10 cellular contexts compared by ENCODE assay signal in the genomic region with DNA sequence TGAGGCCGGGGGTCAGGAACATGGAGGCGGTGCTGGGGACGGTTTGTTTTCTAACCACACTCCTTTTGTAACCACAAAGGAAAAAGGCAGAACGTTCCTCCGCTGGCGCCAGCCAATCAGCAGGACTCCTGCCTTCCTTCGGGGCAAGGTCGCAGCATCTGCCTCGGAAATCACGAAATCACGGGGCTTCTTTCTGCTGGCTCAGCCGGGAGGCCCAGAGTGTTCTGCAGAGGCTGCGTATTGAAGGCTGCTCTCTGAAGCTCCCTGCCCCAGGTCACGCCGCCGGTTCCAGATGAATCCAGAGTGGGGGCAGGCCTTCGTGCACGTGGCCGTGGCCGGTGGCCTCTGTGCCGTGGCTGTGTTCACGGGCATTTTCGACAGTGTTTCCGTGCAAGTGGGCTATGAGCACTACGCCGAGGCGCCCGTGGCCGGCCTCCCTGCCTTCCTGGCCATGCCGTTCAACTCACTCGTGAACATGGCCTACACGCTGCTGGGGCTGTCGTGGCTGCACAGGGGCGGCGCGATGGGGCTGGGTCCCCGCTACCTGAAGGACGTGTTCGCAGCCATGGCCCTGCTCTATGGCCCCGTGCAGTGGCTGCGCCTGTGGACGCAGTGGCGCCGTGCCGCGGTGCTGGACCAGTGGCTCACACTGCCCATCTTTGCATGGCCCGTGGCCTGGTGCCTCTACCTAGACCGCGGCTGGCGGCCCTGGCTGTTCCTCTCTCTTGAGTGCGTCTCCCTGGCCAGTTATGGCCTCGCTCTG. TPM values are rescaled to one million over a fixed set of nuclear protein-coding genes. Genes with fewer than 3 reads are reported as not detected.
DNase-seq lines count a peak whose midpoint lies in the region; ATAC-seq and TF ChIP-seq lines count a peak whose summit lies in the region.
"Had no signal": no experiment of that assay in that cellular context is flagged by ENCODE, and none has a peak within 500 bp of the region (broad histone marks: within the 10 kb centered on the region; RNA-seq: fewer than 3 reads in every experiment).

No MANE protein-coding gene starts in this region.

- no peaks in the 10 kb centered on the region for H3K27me3 ChIP-seq in Loucy (ENCODE audit: insufficient read depth, low read length, poor library complexity, severe bottlenecking)
- no peaks in the 10 kb centered on the region for H3K27me3 ChIP-seq in left ventricle myocardium inferior (ENCODE audit: low read depth)
- H3K27me3 ChIP-seq: pancreas had no signal

- no peaks in the 10 kb centered on the region for H3K9me3 Mint-ChIP-seq in activated CD8-positive, alpha-beta T cell treated with anti-CD3 and anti-CD28 coated beads for 36 hours
- no peaks in the 10 kb centered on the region for H3K9me3 Mint-ChIP-seq in stimulated activated effector memory CD8-positive, alpha-beta T cell treated with anti-CD3 and anti-CD28 coated beads, Interleukin-12 subunit alpha, Interleukin-12 subunit beta, amount 100 ng/mL, for 72 hours

- H3K36me3 ChIP-seq in Loucy (ENCODE audit: insufficient read depth, low read length) (no peaks in the 10 kb centered on the region), left ventricle myocardium inferior (no peaks in the 10 kb centered on the region)
- H3K36me3 ChIP-seq: pancreas had no signal

- no peaks in the 10 kb centered on the region for H4K20me1 ChIP-seq in Loucy (ENCODE audit: insufficient read depth, low read length, poor library complexity, severe bottlenecking)

- peak; percentile 40 for ATAC-seq in activated CD8-positive, alpha-beta T cell treated with anti-CD3 and anti-CD28 coated beads for 36 hours
- ATAC-seq in stimulated activated effector memory CD8-positive, alpha-beta T cell treated with anti-CD3 and anti-CD28 coated beads, Interleukin-12 subunit alpha, Interleukin-12 subunit beta, amount 100 ng/mL, for 72 hours: peak; percentile 63

- no peak for TF ChIP-seq CTCF in Loucy (conservative IDR thresholded peaks at IDR 0.05; ENCODE audit: low read length)
- TF ChIP-seq CTCF in activated CD8-positive, alpha-beta T cell treated with anti-CD3 and anti-CD28 coated beads for 36 hours (IDR thresholded peaks at IDR 0.05): no peak
- no peak for TF ChIP-seq CTCF in left ventricle myocardium inferior (IDR thresholded peaks at IDR 0.05; ENCODE audit: borderline replicate concordance)

- H3K4me1 Mint-ChIP-seq in activated CD8-positive, alpha-beta T cell treated with anti-CD3 and anti-CD28 coated beads for 36 hours (ENCODE audit: low read depth): peaks cover 45% of the 10 kb centered on the region
- peaks cover 41% of the 10 kb centered on the region for H3K4me1 Mint-ChIP-seq in stimulated activated effector memory CD8-positive, alpha-beta T cell treated with anti-CD3 and anti-CD28 coated beads, Interleukin-12 subunit alpha, Interleukin-12 subunit beta, amount 100 ng/mL, for 72 hours

- H3K36me3 Mint-ChIP-seq in activated CD8-positive, alpha-beta T cell treated with anti-CD3 and anti-CD28 coated beads for 36 hours (ENCODE audit: low read depth): peaks cover 11% of the 10 kb centered on the region
- H3K36me3 Mint-ChIP-seq in stimulated activated effector memory CD8-positive, alpha-beta T cell treated with anti-CD3 and anti-CD28 coated beads, Interleukin-12 subunit alpha, Interleukin-12 subunit beta, amount 100 ng/mL, for 72 hours: no peaks in the 10 kb centered on the region

- intact Hi-C loops in activated CD8-positive, alpha-beta T cell treated with anti-CD3 and anti-CD28 coated beads for 36 hours (cut with micrococcal nuclease): no loop called here
- intact Hi-C loops in left ventricle myocardium inferior (cut with micrococcal nuclease): no loop called here

- H3K27ac Mint-ChIP-seq in activated CD8-positive, alpha-beta T cell treated with anti-CD3 and anti-CD28 coated beads for 36 hours: peak overlapping the region; percentile 90
- H3K27ac Mint-ChIP-seq in stimulated activated effector memory CD8-positive, alpha-beta T cell treated with anti-CD3 and anti-CD28 coated beads, Interleukin-12 subunit alpha, Interleukin-12 subunit beta, amount 100 ng/mL, for 72 hours: peak overlapping the region; percentile 87

- no peaks in the 10 kb centered on the region for H3K9me2 ChIP-seq in Loucy (replicated peaks; ENCODE audit: low read depth, low read length)

- POLR2A ChIA-PET in activated CD8-positive, alpha-beta T cell treated with anti-CD3 and anti-CD28 coated beads for 36 hours (lab: Charles Lee): interaction anchor here (3.9 kb wide), 1 partner anchor 11 kb away, joined by 38 read pairs; the partner anchor contains the start of genes HCFC1 and TMEM187

- peak; percentile 80 for DNase-seq in activated CD8-positive, alpha-beta T cell treated with anti-CD3 and anti-CD28 coated beads for 36 hours
- DNase-seq in left ventricle myocardium inferior (peak; percentile 48), RPMI8226 (no peak), AG08395 (ENCODE audit: low spot score) (no peak), SKM-1 treated with dmso at 0.1 percent for 144 hours (lab: John Stamatoyannopoulos, UW; ENCODE audit: unreplicated experiment) (no peak), NCI-H1105 treated with DMSO at 0.1 percent for 48 hours (lab: John Stamatoyannopoulos, UW) (no peak)
- DNase-seq in stimulated activated effector memory CD8-positive, alpha-beta T cell treated with anti-CD3 and anti-CD28 coated beads, Interleukin-12 subunit alpha, Interleukin-12 subunit beta, amount 100 ng/mL, for 72 hours (ENCODE audit: low spot score in 2 of 2): no peak
- DNase-seq: NCI-H1436 treated with DMSO at 0.1 percent for 48 hours had no signal

- CTCF ChIA-PET in activated CD8-positive, alpha-beta T cell treated with anti-CD3 and anti-CD28 coated beads for 36 hours (lab: Charles Lee): interaction anchor here (1.2 to 1.7 kb wide), 3 partner anchors 8 to 35 kb away, joined by 3 to 4 read pairs (median 4); no protein-coding TSS in a partner anchor

- no peaks in the 10 kb centered on the region for H3K27me3 Mint-ChIP-seq in activated CD8-positive, alpha-beta T cell treated with anti-CD3 and anti-CD28 coated beads for 36 hours

- H3K9me3 ChIP-seq in Loucy (ENCODE audit: insufficient read depth, low read depth, low read length) (no peaks in the 10 kb centered on the region), left ventricle myocardium inferior (replicated peaks) (no peaks in the 10 kb centered on the region)
- H3K9me3 ChIP-seq: pancreas had no signal

- no peak overlapping the region for H2AFZ ChIP-seq in Loucy (ENCODE audit: low read length)

- peak overlapping the region; percentile 55 for H3K4me3 Mint-ChIP-seq in activated CD8-positive, alpha-beta T cell treated with anti-CD3 and anti-CD28 coated beads for 36 hours
- peak overlapping the region; percentile 67 for H3K4me3 Mint-ChIP-seq in stimulated activated effector memory CD8-positive, alpha-beta T cell treated with anti-CD3 and anti-CD28 coated beads, Interleukin-12 subunit alpha, Interleukin-12 subunit beta, amount 100 ng/mL, for 72 hours

- peaks cover 6% of the 10 kb centered on the region; the same call in 1 of the 2 replicates for H3F3A ChIP-seq in Loucy (ENCODE audit: low read depth)

- no peak overlapping the region for H3K27ac ChIP-seq in left ventricle myocardium inferior (replicated peaks)

- H3K4me1 ChIP-seq in Loucy (ENCODE audit: insufficient read depth, low read length, poor library complexity, severe bottlenecking) (peaks cover 46% of the 10 kb centered on the region), left ventricle myocardium inferior (no peaks in the 10 kb centered on the region)

- H3K79me2 ChIP-seq in Loucy (ENCODE audit: insufficient read depth, low read length): peaks cover 6% of the 10 kb centered on the region; the same call in 1 of the 2 replicates

- peak overlapping the region; percentile 70 for H3K4me3 ChIP-seq in Loucy (ENCODE audit: low read length, poor library complexity, severe bottlenecking)
- H3K4me3 ChIP-seq in left ventricle myocardium inferior: no peak overlapping the region
- H3K4me3 ChIP-seq: pancreas had no signal

- H3K4me2 ChIP-seq in Loucy (ENCODE audit: low read depth, low read length, poor library complexity, severe bottlenecking): peak overlapping the region; percentile 83

- peak overlapping the region; percentile 86 for H3K9ac ChIP-seq in Loucy (ENCODE audit: low read depth, low read length, poor library complexity, severe bottlenecking)

RNA-seq across cellular contexts. Expression of gene TMEM187, which starts 9.4 kb away (rescaled TPM):
- 1 to 10 TPM; 4.4 to 4.5 TPM for total RNA-seq in activated CD8-positive, alpha-beta T cell treated with anti-CD3 and anti-CD28 coated beads for 36 hours
- total RNA-seq in left ventricle myocardium inferior: 6.4 TPM

RNA-seq across cellular contexts. Expression of gene HCFC1, which starts 10.3 kb away (rescaled TPM):
- 100 to 1,000 TPM; 115 to 116 TPM for total RNA-seq in activated CD8-positive, alpha-beta T cell treated with anti-CD3 and anti-CD28 coated beads for 36 hours
- total RNA-seq in left ventricle myocardium inferior: 28.4 TPM

RNA-seq across cellular contexts. Expression of gene RENBP, which starts 37.5 kb away (rescaled TPM):
- 10 to 100 TPM; 14.3 to 15.8 TPM for total RNA-seq in activated CD8-positive, alpha-beta T cell treated with anti-CD3 and anti-CD28 coated beads for 36 hours
- 7.5 TPM for total RNA-seq in left ventricle myocardium inferior

RNA-seq across cellular contexts. Expression of gene IRAK1, which starts 37.8 kb away (rescaled TPM):
- 100 to 1,000 TPM; 134 to 136 TPM for total RNA-seq in activated CD8-positive, alpha-beta T cell treated with anti-CD3 and anti-CD28 coated beads for 36 hours
- 40.6 TPM for total RNA-seq in left ventricle myocardium inferior

RNA-seq across cellular contexts. Expression of gene NAA10, which starts 47.1 kb away (rescaled TPM):
- 100 to 1,000 TPM; 123 to 136 TPM for total RNA-seq in activated CD8-positive, alpha-beta T cell treated with anti-CD3 and anti-CD28 coated beads for 36 hours
- total RNA-seq in left ventricle myocardium inferior: 67.1 TPM

Comparison
In these comparisons a context has a peak if more than half of its experiments do, and no peak if none do; other contexts are left out.
1. DNase-seq: peak in activated CD8-positive, alpha-beta T cell treated with anti-CD3 and anti-CD28 coated beads for 36 hours (single experiment) and left ventricle myocardium inferior (single experiment); none in stimulated activated effector memory CD8-positive, alpha-beta T cell treated with anti-CD3 and anti-CD28 coated beads, Interleukin-12 subunit alpha, Interleukin-12 subunit beta, amount 100 ng/mL, for 72 hours (0 of 2), RPMI8226 (single experiment), AG08395 (single experiment), SKM-1 treated with dmso at 0.1 percent for 144 hours (single experiment) and NCI-H1105 treated with DMSO at 0.1 percent for 48 hours (single experiment).